ENCODE assay signal across 9 cellular contexts in genomic region chr10:44195120-44196007, GRCh38.
DNase-seq lines count a peak whose midpoint lies in the region; ATAC-seq and TF ChIP-seq lines count a peak whose summit lies in the region.
"Had no signal": no experiment of that assay in that cellular context is flagged by ENCODE, and none has a peak within 500 bp of the region (broad histone marks: within the 10 kb centered on the region; RNA-seq: fewer than 3 reads in every experiment).

No MANE protein-coding gene starts in this region.

- no peak for ATAC-seq in HG03442 (IDR thresholded peaks at IDR 0.05; ENCODE audit: unreplicated experiment)
- ATAC-seq in GM19397 (IDR thresholded peaks at IDR 0.05; ENCODE audit: unreplicated experiment) = no peak

- H3F3A ChIP-seq in SK-N-SH (replicated peaks; ENCODE audit: insufficient read depth) = peaks cover 5% of the 10 kb centered on the region

- no peaks in the 10 kb centered on the region for H3K36me3 ChIP-seq in SK-N-SH (replicated peaks in 1 of 2; ENCODE audit: control insufficient read depth in 1 of 2, insufficient read depth in 2 of 2, low read length in 1 of 2)

- peak overlapping the region; percentile 55; the same call in 1 of the 2 replicates for H3K4me2 ChIP-seq in SK-N-SH

- DNase-seq in EH (ENCODE audit: low read depth) (peak; percentile 96), SK-N-SH (no peak), foreskin fibroblast (peak; percentile 82 to 92), posterior vena cava (ENCODE audit: low spot score) (peak; percentile 90), T-helper 1 cell (no peak), NCI-H1930 (lab: John Stamatoyannopoulos, UW) (no peak)
- DNase-seq: activated T-cell treated with anti-CD3 and anti-CD28 coated beads, Interleukin-2, amount 50 U/mL, for 24 hours had no signal

- POLR2A ChIA-PET in SK-N-SH (lab: Yijun Ruan, JAX) = no interaction called here

- H2AFZ ChIP-seq in SK-N-SH (ENCODE audit: low read depth) = no peak overlapping the region

- H3K4me1 ChIP-seq in SK-N-SH (ENCODE audit: control insufficient read depth in 1 of 2, insufficient read depth in 2 of 2, low read depth in 1 of 2, low read length in 1 of 2) = peaks cover 0 to 13% of the 10 kb centered on the region in 2 experiments; a peak in 1 of 4 replicates

- 31% methylated on average over 9 of the region's 9 CpGs for WGBS in SK-N-SH (ENCODE audit: low lambda C conversion rate)

- H3K9me2 ChIP-seq in SK-N-SH = no peaks in the 10 kb centered on the region

- no peak for TF ChIP-seq RAD21 in SK-N-SH (IDR thresholded peaks at IDR 0.05; ENCODE audit: low read length)

- no peaks in the 10 kb centered on the region for H3K27me3 ChIP-seq in SK-N-SH (ENCODE audit: insufficient read depth)

- H3K27ac ChIP-seq in SK-N-SH (ENCODE audit: low read depth in 2 of 2, low read length in 1 of 2) = peak overlapping the region; percentile 36 to 72; a peak in 3 of 4 replicates

- H3K79me2 ChIP-seq in SK-N-SH (ENCODE audit: insufficient read depth) = no peaks in the 10 kb centered on the region

- H3K9me3 ChIP-seq in SK-N-SH = peaks cover 5% of the 10 kb centered on the region; the same call in 1 of the 2 replicates

- CTCF ChIA-PET in SK-N-SH (lab: Yijun Ruan, JAX) = interaction anchor here (1.0 kb wide), 1 partner anchor 505 kb away, joined by 4 read pairs; no protein-coding TSS in a partner anchor

- intact Hi-C loops in posterior vena cava (cut with DNase I) = no loop called here

- no peak for TF ChIP-seq EP300 in SK-N-SH (IDR thresholded peaks at IDR 0.05; ENCODE audit: borderline replicate concordance in 1 of 2, low read depth in 1 of 2, low read length in 1 of 2)

- TF ChIP-seq CTCF in SK-N-SH (IDR thresholded peaks at IDR 0.05) (no peak), foreskin fibroblast (IDR thresholded peaks at IDR 0.05; ENCODE audit: low read depth, low read length) (no peak)

- H3K9ac ChIP-seq in SK-N-SH = no peak overlapping the region

- no peak overlapping the region for H3K4me3 ChIP-seq in SK-N-SH (ENCODE audit: low read depth in 2 of 2, low read length in 1 of 2)
- no peak overlapping the region for H3K4me3 ChIP-seq in foreskin fibroblast (ENCODE audit: low read depth in 1 of 2, low read length in 2 of 2)

- H4K20me1 ChIP-seq in SK-N-SH (ENCODE audit: insufficient read depth) = no peaks in the 10 kb centered on the region

TF ChIP-seq in SK-N-SH, 30 proteins besides CTCF, POLR2A, EP300 and RAD21:
- TF ChIP-seq MXI1 (IDR thresholded peaks at IDR 0.05; ENCODE audit: low read depth, low read length) (no peak), TCF12 (IDR thresholded peaks at IDR 0.05) (peak; percentile 63), YY1 (IDR thresholded peaks at IDR 0.05; ENCODE audit: low read depth) (no peak), JUND (IDR thresholded peaks at IDR 0.05) (no peak), CHD2 (IDR thresholded peaks at IDR 0.05; ENCODE audit: low read length, partially characterized antibody) (no peak), TAF1 (IDR thresholded peaks at IDR 0.05; ENCODE audit: borderline replicate concordance, low read depth, low read length) (no peak), NFIC (IDR thresholded peaks at IDR 0.05; ENCODE audit: borderline replicate concordance) (0 out of 2 replicates have a peak, but pooled peaks have one; percentile 22)
- TF ChIP-seq, protein P1, sequence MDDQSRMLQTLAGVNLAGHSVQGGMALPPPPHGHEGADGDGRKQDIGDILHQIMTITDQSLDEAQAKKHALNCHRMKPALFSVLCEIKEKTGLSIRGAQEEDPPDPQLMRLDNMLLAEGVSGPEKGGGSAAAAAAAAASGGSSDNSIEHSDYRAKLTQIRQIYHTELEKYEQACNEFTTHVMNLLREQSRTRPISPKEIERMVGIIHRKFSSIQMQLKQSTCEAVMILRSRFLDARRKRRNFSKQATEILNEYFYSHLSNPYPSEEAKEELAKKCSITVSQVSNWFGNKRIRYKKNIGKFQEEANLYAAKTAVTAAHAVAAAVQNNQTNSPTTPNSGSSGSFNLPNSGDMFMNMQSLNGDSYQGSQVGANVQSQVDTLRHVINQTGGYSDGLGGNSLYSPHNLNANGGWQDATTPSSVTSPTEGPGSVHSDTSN (IDR thresholded peaks at IDR 0.05) = no peak
- TF ChIP-seq, protein P2, sequence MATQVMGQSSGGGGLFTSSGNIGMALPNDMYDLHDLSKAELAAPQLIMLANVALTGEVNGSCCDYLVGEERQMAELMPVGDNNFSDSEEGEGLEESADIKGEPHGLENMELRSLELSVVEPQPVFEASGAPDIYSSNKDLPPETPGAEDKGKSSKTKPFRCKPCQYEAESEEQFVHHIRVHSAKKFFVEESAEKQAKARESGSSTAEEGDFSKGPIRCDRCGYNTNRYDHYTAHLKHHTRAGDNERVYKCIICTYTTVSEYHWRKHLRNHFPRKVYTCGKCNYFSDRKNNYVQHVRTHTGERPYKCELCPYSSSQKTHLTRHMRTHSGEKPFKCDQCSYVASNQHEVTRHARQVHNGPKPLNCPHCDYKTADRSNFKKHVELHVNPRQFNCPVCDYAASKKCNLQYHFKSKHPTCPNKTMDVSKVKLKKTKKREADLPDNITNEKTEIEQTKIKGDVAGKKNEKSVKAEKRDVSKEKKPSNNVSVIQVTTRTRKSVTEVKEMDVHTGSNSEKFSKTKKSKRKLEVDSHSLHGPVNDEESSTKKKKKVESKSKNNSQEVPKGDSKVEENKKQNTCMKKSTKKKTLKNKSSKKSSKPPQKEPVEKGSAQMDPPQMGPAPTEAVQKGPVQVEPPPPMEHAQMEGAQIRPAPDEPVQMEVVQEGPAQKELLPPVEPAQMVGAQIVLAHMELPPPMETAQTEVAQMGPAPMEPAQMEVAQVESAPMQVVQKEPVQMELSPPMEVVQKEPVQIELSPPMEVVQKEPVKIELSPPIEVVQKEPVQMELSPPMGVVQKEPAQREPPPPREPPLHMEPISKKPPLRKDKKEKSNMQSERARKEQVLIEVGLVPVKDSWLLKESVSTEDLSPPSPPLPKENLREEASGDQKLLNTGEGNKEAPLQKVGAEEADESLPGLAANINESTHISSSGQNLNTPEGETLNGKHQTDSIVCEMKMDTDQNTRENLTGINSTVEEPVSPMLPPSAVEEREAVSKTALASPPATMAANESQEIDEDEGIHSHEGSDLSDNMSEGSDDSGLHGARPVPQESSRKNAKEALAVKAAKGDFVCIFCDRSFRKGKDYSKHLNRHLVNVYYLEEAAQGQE (IDR thresholded peaks at IDR 0.05; ENCODE audit: low read depth, low read length) = no peak
TF ChIP-seq in SK-N-SH: peak in this region for 2.

Comparison
In these comparisons a context has a peak if more than half of its experiments do, and no peak if none do; other contexts are left out.
1. DNase-seq: peak in EH (single experiment), foreskin fibroblast (2 of 2) and posterior vena cava (single experiment); none in SK-N-SH (single experiment), T-helper 1 cell (0 of 5) and NCI-H1930 (0 of 2).